20 cellular contexts compared by ENCODE assay signal in genomic region chr18:8849696-8850095, GRCh38.
A peak's percentile ranks its signal among the peaks of the same experiment; 100 is the strongest.
DNase-seq lines count a peak whose midpoint lies in the region; ATAC-seq and TF ChIP-seq lines count a peak whose summit lies in the region.
"Had no signal": no experiment of that assay in that cellular context is flagged by ENCODE, and none has a peak within 500 bp of the region (broad histone marks: within the 10 kb centered on the region; RNA-seq: fewer than 3 reads in every experiment).

No MANE protein-coding gene starts in this region.

- no peak overlapping the region for H3K23ac ChIP-seq in mesendoderm (ENCODE audit: low read length)

- no peak overlapping the region for H3K18ac ChIP-seq in mesendoderm (ENCODE audit: low read length)

- no peak overlapping the region for H3K4me2 ChIP-seq in mesendoderm (ENCODE audit: low read length)
- H3K4me2 ChIP-seq: A549 had no signal

- TF ChIP-seq CTCF in epithelial cell of proximal tubule (conservative IDR thresholded peaks at IDR 0.05; ENCODE audit: low read depth, low read length), result no peak

- no peak overlapping the region for H2AK5ac ChIP-seq in mesendoderm (ENCODE audit: low read length)

- no peak overlapping the region for H2BK5ac ChIP-seq in mesendoderm (ENCODE audit: low read length)

- no peak overlapping the region for H3K4ac ChIP-seq in mesendoderm (ENCODE audit: low read depth, low read length)

- no peak for ATAC-seq in activated naive CD4-positive, alpha-beta T cell treated with anti-CD3 and anti-CD28 coated beads, Interleukin-2, amount 50 U/mL, for 72 hours
- ATAC-seq in HG02870 (IDR thresholded peaks at IDR 0.05; ENCODE audit: unreplicated experiment), result no peak
- ATAC-seq: A549, K562 had no signal

- DNase-seq in AG20443 (ENCODE audit: low spot score) (peak; percentile 43), M059J (ENCODE audit: low read depth) (peak; percentile 51), epithelial cell of proximal tubule (ENCODE audit: low read depth) (peak; percentile 66), kidney glomerular epithelial cell (lab: John Stamatoyannopoulos, UW) (peak; percentile 84), mesendoderm (no peak), NCI-H2171 treated with DMSO at 0.1 percent for 48 hours (lab: John Stamatoyannopoulos, UW) (no peak)
- DNase-seq in activated naive CD4-positive, alpha-beta T cell treated with anti-CD3 and anti-CD28 coated beads, Interleukin-2, amount 50 U/mL, for 72 hours (ENCODE audit: low spot score in 2 of 2), result no peak
- DNase-seq: BE2C; CD4-positive, alpha-beta memory T cell; DND-41; H7; NCI-H1092; NCI-H1694; NCI-H2107; NCI-H345; NCI-H69; NK-92 treated with Interleukin-12 subunit alpha and Interleukin-12 subunit beta, amount 100 ng/mL, for 24 hours had no signal

- H4K5ac ChIP-seq in mesendoderm (ENCODE audit: low read length), result no peak overlapping the region

- no peaks in the 10 kb centered on the region for H3K79me1 ChIP-seq in mesendoderm (ENCODE audit: low read length)

- no CpG with 5 or more reads among the region's 2 CpGs for WGBS in mesendoderm (ENCODE audit: extremely low coverage, insufficient coverage, low lambda C conversion rate)

- H3K36me3 ChIP-seq in mesendoderm (ENCODE audit: control insufficient read depth, insufficient read depth, low read length), result no peaks in the 10 kb centered on the region
- H3K36me3 ChIP-seq: BE2C had no signal

- no peaks in the 10 kb centered on the region for H3K27me3 ChIP-seq in mesendoderm (ENCODE audit: insufficient read depth, low read length, poor library complexity)
- H3K27me3 ChIP-seq: BE2C had no signal

- H3K36me3 Mint-ChIP-seq in activated naive CD4-positive, alpha-beta T cell treated with anti-CD3 and anti-CD28 coated beads, Interleukin-2, amount 50 U/mL, for 72 hours, result no peaks in the 10 kb centered on the region
- H3K36me3 Mint-ChIP-seq: CD4-positive, alpha-beta memory T cell had no signal

- H2BK120ac ChIP-seq in mesendoderm (ENCODE audit: low read depth, low read length), result no peak overlapping the region

- H3K9ac ChIP-seq in mesendoderm (ENCODE audit: low read length), result no peak overlapping the region

- H3K9me3 Mint-ChIP-seq in activated naive CD4-positive, alpha-beta T cell treated with anti-CD3 and anti-CD28 coated beads, Interleukin-2, amount 50 U/mL, for 72 hours, result no peaks in the 10 kb centered on the region

- no peak overlapping the region for H2BK15ac ChIP-seq in mesendoderm (replicated peaks; ENCODE audit: low read depth)

- H3K79me2 ChIP-seq in mesendoderm (ENCODE audit: control insufficient read depth, insufficient read depth, low read length), result no peaks in the 10 kb centered on the region

- H3K4me3 ChIP-seq in epithelial cell of proximal tubule (ENCODE audit: low read depth, low read length) (no peak overlapping the region), mesendoderm (ENCODE audit: low read length) (no peak overlapping the region)
- H3K4me3 ChIP-seq: A549, K562 had no signal

- no peak overlapping the region for H3K56ac ChIP-seq in mesendoderm (ENCODE audit: low read length)

- H4K8ac ChIP-seq in mesendoderm (ENCODE audit: low read depth, low read length), result no peak overlapping the region

- no peaks in the 10 kb centered on the region for H3K4me1 ChIP-seq in mesendoderm (ENCODE audit: control insufficient read depth, low read depth, low read length)
- H3K4me1 ChIP-seq: A549, BE2C had no signal

- H3K27ac ChIP-seq in mesendoderm (ENCODE audit: low read depth, low read length), result no peak overlapping the region
- H3K27ac ChIP-seq: A549 had no signal

- no peak overlapping the region for H3K27ac Mint-ChIP-seq in activated naive CD4-positive, alpha-beta T cell treated with anti-CD3 and anti-CD28 coated beads, Interleukin-2, amount 50 U/mL, for 72 hours
- H3K27ac Mint-ChIP-seq: CD4-positive, alpha-beta memory T cell had no signal

Comparison
In these comparisons a context has a peak if more than half of its experiments do, and no peak if none do; other contexts are left out.
1. DNase-seq: peak in AG20443 (single experiment), M059J (single experiment), epithelial cell of proximal tubule (single experiment) and kidney glomerular epithelial cell (single experiment); none in activated naive CD4-positive, alpha-beta T cell treated with anti-CD3 and anti-CD28 coated beads, Interleukin-2, amount 50 U/mL, for 72 hours (0 of 2), mesendoderm (single experiment) and NCI-H2171 treated with DMSO at 0.1 percent for 48 hours (single experiment).